ENCODE assay signal across 9 cellular contexts in genomic region chr21:16279658-16280581, GRCh38.
DNase-seq lines count a peak whose midpoint lies in the region; ATAC-seq and TF ChIP-seq lines count a peak whose summit lies in the region.
"Had no signal": no experiment of that assay in that cellular context is flagged by ENCODE, and none has a peak within 500 bp of the region (broad histone marks: within the 10 kb centered on the region; RNA-seq: fewer than 3 reads in every experiment).

No MANE protein-coding gene starts in this region.

- H3K4me3 ChIP-seq in esophagus muscularis mucosa (peak overlapping the region; percentile 20 to 43 (median 29)), tibial nerve (peak overlapping the region in 3 of 4 donors; percentile 7 to 38 (median 10))

- H3K27me3 ChIP-seq in esophagus muscularis mucosa (no peaks in the 10 kb centered on the region), tibial nerve (no peaks in the 10 kb centered on the region)

- H3K36me3 ChIP-seq in esophagus muscularis mucosa (no peaks in the 10 kb centered on the region), tibial nerve (no peaks in the 10 kb centered on the region)

- TF ChIP-seq EP300 in esophagus muscularis mucosa (IDR thresholded peaks at IDR 0.05) (no peak), tibial nerve (IDR thresholded peaks at IDR 0.05) (peak in 1 of 2 donors; percentile 40)

- peaks cover 7% of the 10 kb centered on the region for H3K4me1 Mint-ChIP-seq in endothelial cell (ENCODE audit: unreplicated experiment)
- H3K4me1 Mint-ChIP-seq: activated CD4-positive, alpha-beta T cell treated with anti-CD3 and anti-CD28 coated beads, Interleukin-2, amount 10 ng/mL, durations not matched to agents 24 days and 14 days had no signal

- no peak for TF ChIP-seq CTCF in esophagus muscularis mucosa (IDR thresholded peaks at IDR 0.05)
- TF ChIP-seq CTCF in tibial nerve (IDR thresholded peaks at IDR 0.05), result peak in 1 of 5 experiments; percentile 17
- TF ChIP-seq CTCF in endothelial cell (IDR thresholded peaks at IDR 0.05; ENCODE audit: unreplicated experiment), result no peak

- H3K9me3 ChIP-seq in esophagus muscularis mucosa, result no peaks in the 10 kb centered on the region
- H3K9me3 ChIP-seq in tibial nerve, result no peaks in the 10 kb centered on the region

- intact Hi-C loops in esophagus muscularis mucosa (cut with DNase I), result no loop called here

- H3K36me3 Mint-ChIP-seq in endothelial cell (ENCODE audit: low read depth, unreplicated experiment), result no peaks in the 10 kb centered on the region
- H3K36me3 Mint-ChIP-seq in activated naive CD4-positive, alpha-beta T cell treated with anti-CD3 and anti-CD28 coated beads, Interleukin-2, amount 50 U/mL, for 72 hours, result no peaks in the 10 kb centered on the region

- WGBS in esophagus muscularis mucosa, result 59% methylated on average over 18 of the region's 18 CpGs
- 22 to 24% methylated on average over 18 of the region's 18 CpGs for WGBS in tibial nerve, 2 donors

- H3K9me3 Mint-ChIP-seq in endothelial cell (ENCODE audit: unreplicated experiment), result no peaks in the 10 kb centered on the region
- H3K9me3 Mint-ChIP-seq in activated naive CD4-positive, alpha-beta T cell treated with anti-CD3 and anti-CD28 coated beads, Interleukin-2, amount 50 U/mL, for 72 hours, result no peaks in the 10 kb centered on the region
- H3K9me3 Mint-ChIP-seq: activated CD4-positive, alpha-beta T cell treated with anti-CD3 and anti-CD28 coated beads, Interleukin-2, amount 10 ng/mL, durations not matched to agents 24 days and 14 days had no signal

- no peak overlapping the region for H3K4me3 Mint-ChIP-seq in endothelial cell (ENCODE audit: unreplicated experiment)
- H3K4me3 Mint-ChIP-seq: activated CD4-positive, alpha-beta T cell treated with anti-CD3 and anti-CD28 coated beads, Interleukin-2, amount 10 ng/mL, durations not matched to agents 24 days and 14 days had no signal

- H3K4me1 ChIP-seq in esophagus muscularis mucosa (peaks cover 0 to 3% (median 0%) of the 10 kb centered on the region in 4 donors), tibial nerve (peaks cover 3 to 63% (median 7%) of the 10 kb centered on the region in 4 donors)

- DNase-seq in NCI-H2227 (lab: John Stamatoyannopoulos, UW; ENCODE audit: unreplicated experiment) (peak; percentile 11), esophagus muscularis mucosa (ENCODE audit: extremely low spot score) (no peak), mucosa of gallbladder (ENCODE audit: low spot score) (peak; percentile 42), tibial nerve (ENCODE audit: low spot score in 2 of 2) (peak in 1 of 2 donors; percentile 37), OCI-M1 (lab: John Stamatoyannopoulos, UW) (no peak), endothelial cell (ENCODE audit: low spot score) (no peak)
- no peak for DNase-seq in activated naive CD4-positive, alpha-beta T cell treated with anti-CD3 and anti-CD28 coated beads, Interleukin-2, amount 50 U/mL, for 72 hours (ENCODE audit: low spot score in 2 of 2)
- DNase-seq: activated CD4-positive, alpha-beta T cell treated with anti-CD3 and anti-CD28 coated beads, Interleukin-2, amount 10 ng/mL, durations not matched to agents 24 days and 14 days had no signal

- ATAC-seq in GM21360 (IDR thresholded peaks at IDR 0.05; ENCODE audit: unreplicated experiment), result no peak
- no peak for ATAC-seq in activated naive CD4-positive, alpha-beta T cell treated with anti-CD3 and anti-CD28 coated beads, Interleukin-2, amount 50 U/mL, for 72 hours

- H3K27ac Mint-ChIP-seq in endothelial cell (ENCODE audit: unreplicated experiment), result no peak overlapping the region
- H3K27ac Mint-ChIP-seq in activated naive CD4-positive, alpha-beta T cell treated with anti-CD3 and anti-CD28 coated beads, Interleukin-2, amount 50 U/mL, for 72 hours, result no peak overlapping the region
- H3K27ac Mint-ChIP-seq: activated CD4-positive, alpha-beta T cell treated with anti-CD3 and anti-CD28 coated beads, Interleukin-2, amount 10 ng/mL, durations not matched to agents 24 days and 14 days had no signal

- no peaks in the 10 kb centered on the region for H3K27me3 Mint-ChIP-seq in endothelial cell (ENCODE audit: unreplicated experiment)
- H3K27me3 Mint-ChIP-seq: activated CD4-positive, alpha-beta T cell treated with anti-CD3 and anti-CD28 coated beads, Interleukin-2, amount 10 ng/mL, durations not matched to agents 24 days and 14 days had no signal

- TF ChIP-seq POLR2A in esophagus muscularis mucosa (IDR thresholded peaks at IDR 0.05; ENCODE audit: low read depth) (no peak), tibial nerve (IDR thresholded peaks at IDR 0.05) (no peak)

- H3K27ac ChIP-seq in esophagus muscularis mucosa (replicated peaks in 1 of 4) (peak overlapping the region; percentile 42 to 57 (median 48)), tibial nerve (peak overlapping the region; percentile 18 to 81 (median 66))

Comparison
In these comparisons a context has a peak if more than half of its experiments do, and no peak if none do; other contexts are left out.
1. DNase-seq: peak in NCI-H2227 (single experiment) and mucosa of gallbladder (single experiment); none in esophagus muscularis mucosa (single experiment), OCI-M1 (single experiment), endothelial cell (single experiment) and activated naive CD4-positive, alpha-beta T cell treated with anti-CD3 and anti-CD28 coated beads, Interleukin-2, amount 50 U/mL, for 72 hours (0 of 2).